11 cellular contexts compared by ENCODE assay signal in genomic region chr21:20519076-20519475, GRCh38.
"Had no signal": no experiment of that assay in that cellular context is flagged by ENCODE, and none has a peak within 500 bp of the region (broad histone marks: within the 10 kb centered on the region; RNA-seq: fewer than 3 reads in every experiment).

No MANE protein-coding gene starts in this region.

- H3K27ac ChIP-seq: GM23248 had no signal

- H3K9ac ChIP-seq: GM23248 had no signal

- H3K4me2 ChIP-seq: GM23338 had no signal

- H3K4me1 ChIP-seq: HAP-1 had no signal

- DNase-seq: GM23248, GOT3, H7, H9, HCEC 1CT, HFFc6 had no signal

- H3K36me3 ChIP-seq: HAP-1 had no signal

- H2AFZ ChIP-seq: GM23248, GM23338 had no signal

- FAIRE-seq: H1, H54 had no signal

- H3K9me3 ChIP-seq: HAP-1 had no signal

- H3K4me3 ChIP-seq: GM23248, GM23338, HAP-1 had no signal

- ATAC-seq: GM23338, HCT116 had no signal
